18 cellular contexts compared by ENCODE assay signal in genomic region chr15:47975422-47975821, GRCh38.
DNase-seq lines count a peak whose midpoint lies in the region; ATAC-seq and TF ChIP-seq lines count a peak whose summit lies in the region.
"Had no signal": no experiment of that assay in that cellular context is flagged by ENCODE, and none has a peak within 500 bp of the region (broad histone marks: within the 10 kb centered on the region; RNA-seq: fewer than 3 reads in every experiment).

No MANE protein-coding gene starts in this region.

- H3K4me1 Mint-ChIP-seq in GM23338 (no peaks in the 10 kb centered on the region; the same call in 1 of the 3 replicates), neural progenitor cell (peaks cover 23% of the 10 kb centered on the region)
- H3K4me1 Mint-ChIP-seq: B cell, CD14-positive monocyte had no signal

- H3K79me2 ChIP-seq in GM23338 (replicated peaks; ENCODE audit: insufficient read depth) (no peaks in the 10 kb centered on the region), neural progenitor cell (ENCODE audit: low read depth) (no peaks in the 10 kb centered on the region)

- H3K36me3 ChIP-seq in GM23338 (ENCODE audit: insufficient read depth) (no peaks in the 10 kb centered on the region), NT2/D1 (ENCODE audit: insufficient read depth, insufficient read length, low read length) (no peaks in the 10 kb centered on the region), neural progenitor cell (no peaks in the 10 kb centered on the region)
- H3K36me3 ChIP-seq: HAP-1, SJSA1 had no signal

- no peaks in the 10 kb centered on the region; the same call in 1 of the 2 replicates for H3K9me3 ChIP-seq in NT2/D1 (ENCODE audit: insufficient read depth, low read length)
- no peaks in the 10 kb centered on the region for H3K9me3 ChIP-seq in neural progenitor cell (ENCODE audit: low read depth)
- H3K9me3 ChIP-seq: A549, HAP-1, SJSA1 had no signal

- H3K4me3 Mint-ChIP-seq in GM23338: no peak overlapping the region
- no peak overlapping the region for H3K4me3 Mint-ChIP-seq in neural progenitor cell
- H3K4me3 Mint-ChIP-seq: B cell, CD14-positive monocyte had no signal

- DNase-seq in NCI-H1436 (lab: John Stamatoyannopoulos, UW) (peak; percentile 4), NCI-H1436 treated with DMSO at 0.1 percent for 48 hours (lab: John Stamatoyannopoulos, UW) (no peak), GM23338 (ENCODE audit: low spot score) (peak; percentile 10), NT2/D1 (ENCODE audit: low read depth, low spot score) (peak; percentile 6), neural progenitor cell (ENCODE audit: low spot score) (peak; percentile 80), pons (ENCODE audit: low spot score) (no peak)
- DNase-seq: KG1, NCI-H146, NCI-H2029, NCI-H510A, NCI-H82, T-helper 1 cell had no signal

- H3K27ac Mint-ChIP-seq in GM23338 (no peak overlapping the region), neural progenitor cell (peak overlapping the region; percentile 3)
- H3K27ac Mint-ChIP-seq: B cell, CD14-positive monocyte had no signal

- H3K9me3 Mint-ChIP-seq in GM23338: no peaks in the 10 kb centered on the region
- H3K9me3 Mint-ChIP-seq in neural progenitor cell: peaks cover 16% of the 10 kb centered on the region

- no peaks in the 10 kb centered on the region for H3K27me3 ChIP-seq in GM23338 (ENCODE audit: insufficient read depth)
- no peaks in the 10 kb centered on the region for H3K27me3 ChIP-seq in NT2/D1 (ENCODE audit: insufficient read depth, insufficient read length)
- H3K27me3 ChIP-seq in neural progenitor cell: no peaks in the 10 kb centered on the region
- H3K27me3 ChIP-seq: SJSA1 had no signal

- H3F3A ChIP-seq in GM23338 (replicated peaks; ENCODE audit: low read depth) (no peaks in the 10 kb centered on the region), neural progenitor cell (ENCODE audit: low read depth) (no peaks in the 10 kb centered on the region)

- H2AFZ ChIP-seq in GM23338: no peak overlapping the region
- H2AFZ ChIP-seq in neural progenitor cell (replicated peaks): peak overlapping the region; percentile 66

- H3K4me2 ChIP-seq in GM23338: no peak overlapping the region
- peak overlapping the region; percentile 60 for H3K4me2 ChIP-seq in neural progenitor cell
- H3K4me2 ChIP-seq: A549 had no signal

- H3K4me3 ChIP-seq in GM23338 (no peak overlapping the region), NT2/D1 (ENCODE audit: insufficient read length, low read depth) (no peak overlapping the region), neural progenitor cell (no peak overlapping the region)
- H3K4me3 ChIP-seq: A549, HAP-1, SJSA1 had no signal

- H3K27me3 Mint-ChIP-seq in GM23338 (ENCODE audit: insufficient read depth, low read depth, poor library complexity) (peaks cover 2% of the 10 kb centered on the region), neural progenitor cell (ENCODE audit: insufficient read depth, low read depth) (no peaks in the 10 kb centered on the region)

- H3K9me2 ChIP-seq in GM23338 (ENCODE audit: insufficient read depth): peaks cover 5% of the 10 kb centered on the region; the same call in 1 of the 2 replicates

- H3K9ac ChIP-seq in NT2/D1 (ENCODE audit: insufficient read length, low read depth) (no peak overlapping the region), neural progenitor cell (no peak overlapping the region)

- ATAC-seq in GM23338: peak; percentile 52
- no peak for ATAC-seq in GM21367 (IDR thresholded peaks at IDR 0.05; ENCODE audit: unreplicated experiment)
- ATAC-seq: A549 had no signal

- H4K20me1 ChIP-seq in GM23338 (replicated peaks; ENCODE audit: insufficient read depth): no peaks in the 10 kb centered on the region
- H4K20me1 ChIP-seq in neural progenitor cell (ENCODE audit: low read depth): no peaks in the 10 kb centered on the region

- H3K27ac ChIP-seq in GM23338 (ENCODE audit: low read depth): no peak overlapping the region
- H3K27ac ChIP-seq in neural progenitor cell: no peak overlapping the region
- H3K27ac ChIP-seq: A549, SJSA1 had no signal

- H3K4me1 ChIP-seq in GM23338 (ENCODE audit: insufficient read depth) (no peaks in the 10 kb centered on the region), NT2/D1 (ENCODE audit: insufficient read depth, insufficient read length) (no peaks in the 10 kb centered on the region), neural progenitor cell (peaks cover 18% of the 10 kb centered on the region)
- H3K4me1 ChIP-seq: A549, HAP-1, SJSA1 had no signal

- H3K36me3 Mint-ChIP-seq in GM23338 (ENCODE audit: low read depth) (no peaks in the 10 kb centered on the region), neural progenitor cell (no peaks in the 10 kb centered on the region)
- H3K36me3 Mint-ChIP-seq: CD14-positive monocyte had no signal

- no peak for TF ChIP-seq CTCF in GM23338 (conservative IDR thresholded peaks at IDR 0.05; ENCODE audit: low read depth in 2 of 2)
- no peak for TF ChIP-seq CTCF in neural progenitor cell (IDR thresholded peaks at IDR 0.05)

TF ChIP-seq in GM23338, 12 proteins besides CTCF, POLR2A, EP300 and RAD21 (continues in another document):
- TF ChIP-seq ZNF462 (CRISPR knock-in tag; IDR thresholded peaks at IDR 0.05) (no peak), NANOG (IDR thresholded peaks at IDR 0.05; ENCODE audit: borderline replicate concordance) (no peak), STAT1 (IDR thresholded peaks at IDR 0.05; ENCODE audit: unreplicated experiment) (no peak), EZH2phosphoT487 (IDR thresholded peaks at IDR 0.05; ENCODE audit: unreplicated experiment) (no peak), ETS1 (IDR thresholded peaks at IDR 0.05) (no peak), ZNF331 (CRISPR knock-in tag; IDR thresholded peaks at IDR 0.05; ENCODE audit: low read depth) (no peak), CREB1 (CRISPR knock-in tag; IDR thresholded peaks at IDR 0.05; ENCODE audit: low read depth) (no peak), POLR2AphosphoS5 (IDR thresholded peaks at IDR 0.05; ENCODE audit: low read depth) (no peak), ZNF114 (CRISPR knock-in tag; IDR thresholded peaks at IDR 0.05) (no peak)

Comparison
In these comparisons a context has a peak if more than half of its experiments do, and no peak if none do; other contexts are left out.
1. DNase-seq: peak in NCI-H1436 (single experiment), GM23338 (single experiment), NT2/D1 (single experiment) and neural progenitor cell (single experiment); none in NCI-H1436 treated with DMSO at 0.1 percent for 48 hours (single experiment) and pons (single experiment).